In the genomic region with DNA sequence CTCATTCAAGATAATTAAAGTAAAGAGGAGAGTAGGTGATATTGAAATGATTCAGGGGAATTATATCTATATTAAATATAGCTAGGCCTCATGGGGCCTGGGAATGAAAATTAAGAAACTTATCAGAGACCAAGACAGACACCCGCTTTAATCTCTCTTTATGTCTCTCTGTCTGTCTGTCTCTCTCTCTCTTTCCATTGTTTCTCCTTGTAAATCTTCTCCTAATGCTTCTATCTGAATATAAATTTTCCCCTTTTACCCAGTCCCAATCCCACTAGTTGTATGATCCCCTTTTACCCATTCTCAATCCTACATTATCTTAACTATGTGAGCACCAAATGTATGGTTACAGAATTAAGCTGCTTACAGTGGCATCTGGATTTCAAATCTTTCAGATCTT, we compare ENCODE assay signal across 16 cellular contexts.
DNase-seq lines count a peak whose midpoint lies in the region; ATAC-seq and TF ChIP-seq lines count a peak whose summit lies in the region.
"Had no signal": no experiment of that assay in that cellular context is flagged by ENCODE, and none has a peak within 500 bp of the region (broad histone marks: within the 10 kb centered on the region; RNA-seq: fewer than 3 reads in every experiment).

No MANE protein-coding gene starts in this region.

- H2AFZ ChIP-seq in SK-N-SH (ENCODE audit: low read depth) (no peak overlapping the region), PC-3 (ENCODE audit: low read length) (no peak overlapping the region)

- WGBS in SK-N-SH (ENCODE audit: low lambda C conversion rate) = 90% methylated on average over 1 of the region's 1 CpG

- H4K20me1 ChIP-seq in SK-N-SH (ENCODE audit: insufficient read depth) = no peaks in the 10 kb centered on the region
- no peaks in the 10 kb centered on the region for H4K20me1 ChIP-seq in PC-3 (ENCODE audit: low read length)
- H4K20me1 ChIP-seq: BLaER1 treated with 17β-estradiol and CSF1 and Interleukin-3, amounts not matched to agents 10 nM and 100 nM had no signal

- H3K36me3 ChIP-seq in SK-N-SH (replicated peaks in 1 of 2; ENCODE audit: control insufficient read depth in 1 of 2, insufficient read depth in 2 of 2, low read length in 1 of 2) (peaks cover 16 to 53% of the 10 kb centered on the region in 2 experiments), PC-3 (ENCODE audit: low read depth, low read length) (no peaks in the 10 kb centered on the region)
- H3K36me3 ChIP-seq: BLaER1 treated with 17β-estradiol and CSF1 and Interleukin-3, amounts not matched to agents 10 nM and 100 nM had no signal

- intact Hi-C loops in PC-3 (cut with micrococcal nuclease) = no loop called here

- TF ChIP-seq RAD21 in SK-N-SH (IDR thresholded peaks at IDR 0.05; ENCODE audit: low read length) = no peak

- no peak overlapping the region for H3K4me3 ChIP-seq in SK-N-SH (ENCODE audit: low read depth in 2 of 2, low read length in 1 of 2)
- H3K4me3 ChIP-seq in PC-3 (ENCODE audit: low read length) = no peak overlapping the region
- H3K4me3 ChIP-seq: A549; BLaER1 treated with 17β-estradiol and CSF1 and Interleukin-3, amounts not matched to agents 10 nM and 100 nM had no signal

- POLR2A ChIA-PET in SK-N-SH (lab: Yijun Ruan, JAX) = interaction anchor here (0.7 kb wide), 1 partner anchor 68 kb away, joined by 3 read pairs; no protein-coding TSS in a partner anchor
- POLR2A ChIA-PET in PC-3 (lab: Charles Lee; ENCODE audit: unreplicated experiment) = interaction anchor here (0.6 kb wide), 2 partner anchors 45 to 618 kb away, joined by 3 to 6 read pairs; no protein-coding TSS in a partner anchor

- TF ChIP-seq CTCF in SK-N-SH (IDR thresholded peaks at IDR 0.05) (no peak), PC-3 (conservative IDR thresholded peaks at IDR 0.05; ENCODE audit: low read depth, low read length) (no peak)

- H3K4me2 ChIP-seq in SK-N-SH (no peak overlapping the region), PC-3 (ENCODE audit: low read length) (peak overlapping the region; percentile 12; the same call in 1 of the 2 replicates)
- H3K4me2 ChIP-seq: A549; BLaER1 treated with 17β-estradiol and CSF1 and Interleukin-3, amounts not matched to agents 10 nM and 100 nM had no signal

- ATAC-seq in SK-N-SH treated with all-trans-retinoic acid at 6 μM for 48 hours (no peak), PC-3 (no peak)
- ATAC-seq: A549; CD8-positive, alpha-beta T cell had no signal

- H3K4me1 ChIP-seq in SK-N-SH (ENCODE audit: control insufficient read depth in 1 of 2, insufficient read depth in 2 of 2, low read depth in 1 of 2, low read length in 1 of 2) = peaks cover 0 to 13% of the 10 kb centered on the region in 2 experiments; a peak in 2 of 4 replicates
- H3K4me1 ChIP-seq in PC-3 (ENCODE audit: insufficient read depth, low read length) = peaks cover 14% of the 10 kb centered on the region
- H3K4me1 ChIP-seq: A549; BLaER1 treated with 17β-estradiol and CSF1 and Interleukin-3, amounts not matched to agents 10 nM and 100 nM; Caco-2 had no signal

- CTCF ChIA-PET in SK-N-SH (lab: Yijun Ruan, JAX) (no interaction called here), PC-3 (lab: Charles Lee) (no interaction called here)

- peak overlapping the region in 1 of 2 experiments; percentile 73; a peak in 2 of 4 replicates for H3K27ac ChIP-seq in SK-N-SH (ENCODE audit: low read depth in 2 of 2, low read length in 1 of 2)
- peak overlapping the region; percentile 36 for H3K27ac ChIP-seq in PC-3 (ENCODE audit: low read length)
- H3K27ac ChIP-seq: 22Rv1; A549; BLaER1 treated with 17β-estradiol and CSF1 and Interleukin-3, amounts not matched to agents 10 nM and 100 nM; C4-2B had no signal

- no TSS peak for BruUV-seq in PC-3 (replicated peaks; lab: Mats Ljungman, UMichigan)

- H3K9ac ChIP-seq in SK-N-SH = no peak overlapping the region
- H3K9ac ChIP-seq in PC-3 (ENCODE audit: low read length) = no peak overlapping the region
- H3K9ac ChIP-seq: BLaER1 treated with 17β-estradiol and CSF1 and Interleukin-3, amounts not matched to agents 10 nM and 100 nM had no signal

- H3K79me2 ChIP-seq in SK-N-SH (ENCODE audit: insufficient read depth) = no peaks in the 10 kb centered on the region
- H3K79me2 ChIP-seq in PC-3 (ENCODE audit: low read length) = no peaks in the 10 kb centered on the region

- peaks cover 4% of the 10 kb centered on the region for H3K9me3 ChIP-seq in SK-N-SH
- H3K9me3 ChIP-seq in PC-3 (ENCODE audit: low read length) = no peaks in the 10 kb centered on the region
- H3K9me3 ChIP-seq: A549; BLaER1 treated with 17β-estradiol and CSF1 and Interleukin-3, amounts not matched to agents 10 nM and 100 nM; Caco-2 had no signal

- H3K27me3 ChIP-seq in SK-N-SH (ENCODE audit: insufficient read depth) (no peaks in the 10 kb centered on the region), PC-3 (ENCODE audit: low read length) (no peaks in the 10 kb centered on the region)
- H3K27me3 ChIP-seq: BLaER1 treated with 17β-estradiol and CSF1 and Interleukin-3, amounts not matched to agents 10 nM and 100 nM had no signal

- DNase-seq in SK-N-SH = no peak
- no peak for DNase-seq in PC-3
- DNase-seq in activated gamma-delta T cell treated with Interleukin-2 at 50 U/mL for 16 hours = no peak
- DNase-seq in cortex of kidney (lab: John Stamatoyannopoulos, UW) = no peak
- DNase-seq: AML-193; Caco-2; Calu3; CD4-positive, alpha-beta T cell; CD8-positive, alpha-beta T cell; DMS79 treated with DMSO at 0.1 percent for 48 hours; GF-D8 had no signal

- no peak for TF ChIP-seq EP300 in SK-N-SH (IDR thresholded peaks at IDR 0.05; ENCODE audit: borderline replicate concordance in 1 of 2, low read depth in 1 of 2, low read length in 1 of 2)

- H3K9me2 ChIP-seq in SK-N-SH (no peaks in the 10 kb centered on the region), PC-3 (replicated peaks; ENCODE audit: low read length) (no peaks in the 10 kb centered on the region)

- no peaks in the 10 kb centered on the region for H3F3A ChIP-seq in SK-N-SH (replicated peaks; ENCODE audit: insufficient read depth)
- no peaks in the 10 kb centered on the region for H3F3A ChIP-seq in PC-3 (ENCODE audit: low read length, unreplicated experiment)

TF ChIP-seq in SK-N-SH treated with all-trans-retinoic acid at 6 μM for 48 hours, 23 proteins besides CTCF, POLR2A, EP300 and RAD21 (continues in another document):
- TF ChIP-seq OSR1 (CRISPR knock-in tag; IDR thresholded peaks at IDR 0.05) (no peak), SNAI2 (CRISPR knock-in tag; IDR thresholded peaks at IDR 0.05) (no peak), PPARA (CRISPR knock-in tag; IDR thresholded peaks at IDR 0.05; ENCODE audit: borderline replicate concordance) (no peak; the same call in 1 of the 2 replicates), ZNF8 (CRISPR knock-in tag; IDR thresholded peaks at IDR 0.05) (no peak)
- TF ChIP-seq, protein P1, sequence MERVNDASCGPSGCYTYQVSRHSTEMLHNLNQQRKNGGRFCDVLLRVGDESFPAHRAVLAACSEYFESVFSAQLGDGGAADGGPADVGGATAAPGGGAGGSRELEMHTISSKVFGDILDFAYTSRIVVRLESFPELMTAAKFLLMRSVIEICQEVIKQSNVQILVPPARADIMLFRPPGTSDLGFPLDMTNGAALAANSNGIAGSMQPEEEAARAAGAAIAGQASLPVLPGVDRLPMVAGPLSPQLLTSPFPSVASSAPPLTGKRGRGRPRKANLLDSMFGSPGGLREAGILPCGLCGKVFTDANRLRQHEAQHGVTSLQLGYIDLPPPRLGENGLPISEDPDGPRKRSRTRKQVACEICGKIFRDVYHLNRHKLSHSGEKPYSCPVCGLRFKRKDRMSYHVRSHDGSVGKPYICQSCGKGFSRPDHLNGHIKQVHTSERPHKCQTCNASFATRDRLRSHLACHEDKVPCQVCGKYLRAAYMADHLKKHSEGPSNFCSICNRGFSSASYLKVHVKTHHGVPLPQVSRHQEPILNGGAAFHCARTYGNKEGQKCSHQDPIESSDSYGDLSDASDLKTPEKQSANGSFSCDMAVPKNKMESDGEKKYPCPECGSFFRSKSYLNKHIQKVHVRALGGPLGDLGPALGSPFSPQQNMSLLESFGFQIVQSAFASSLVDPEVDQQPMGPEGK (CRISPR knock-in tag; IDR thresholded peaks at IDR 0.05; ENCODE audit: borderline replicate concordance) = 0 out of 2 replicates have a peak, but pooled peaks have one; percentile 34

TF ChIP-seq in SK-N-SH, 30 proteins besides CTCF, POLR2A, EP300 and RAD21 (continues in another document):
- TF ChIP-seq, protein P2, sequence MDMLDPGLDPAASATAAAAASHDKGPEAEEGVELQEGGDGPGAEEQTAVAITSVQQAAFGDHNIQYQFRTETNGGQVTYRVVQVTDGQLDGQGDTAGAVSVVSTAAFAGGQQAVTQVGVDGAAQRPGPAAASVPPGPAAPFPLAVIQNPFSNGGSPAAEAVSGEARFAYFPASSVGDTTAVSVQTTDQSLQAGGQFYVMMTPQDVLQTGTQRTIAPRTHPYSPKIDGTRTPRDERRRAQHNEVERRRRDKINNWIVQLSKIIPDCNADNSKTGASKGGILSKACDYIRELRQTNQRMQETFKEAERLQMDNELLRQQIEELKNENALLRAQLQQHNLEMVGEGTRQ (IDR thresholded peaks at IDR 0.05; ENCODE audit: borderline replicate concordance, low read depth, low read length) = no peak
- TF ChIP-seq SIN3A (IDR thresholded peaks at IDR 0.05; ENCODE audit: borderline replicate concordance, low read depth, low read length) = no peak
- TF ChIP-seq, protein P3, sequence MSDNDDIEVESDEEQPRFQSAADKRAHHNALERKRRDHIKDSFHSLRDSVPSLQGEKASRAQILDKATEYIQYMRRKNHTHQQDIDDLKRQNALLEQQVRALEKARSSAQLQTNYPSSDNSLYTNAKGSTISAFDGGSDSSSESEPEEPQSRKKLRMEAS (IDR thresholded peaks at IDR 0.05; ENCODE audit: low read depth) = no peak
- TF ChIP-seq, protein P4, sequence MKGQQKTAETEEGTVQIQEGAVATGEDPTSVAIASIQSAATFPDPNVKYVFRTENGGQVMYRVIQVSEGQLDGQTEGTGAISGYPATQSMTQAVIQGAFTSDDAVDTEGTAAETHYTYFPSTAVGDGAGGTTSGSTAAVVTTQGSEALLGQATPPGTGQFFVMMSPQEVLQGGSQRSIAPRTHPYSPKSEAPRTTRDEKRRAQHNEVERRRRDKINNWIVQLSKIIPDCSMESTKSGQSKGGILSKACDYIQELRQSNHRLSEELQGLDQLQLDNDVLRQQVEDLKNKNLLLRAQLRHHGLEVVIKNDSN (IDR thresholded peaks at IDR 0.05; ENCODE audit: borderline replicate concordance, low read depth) = no peak
- no peak for TF ChIP-seq YY1 (IDR thresholded peaks at IDR 0.05; ENCODE audit: low read depth)
- no peak for TF ChIP-seq MEF2A (IDR thresholded peaks at IDR 0.05; ENCODE audit: borderline replicate concordance, low read depth)
- TF ChIP-seq NFIC (IDR thresholded peaks at IDR 0.05; ENCODE audit: borderline replicate concordance) = no peak
- TF ChIP-seq TAF1 (IDR thresholded peaks at IDR 0.05; ENCODE audit: borderline replicate concordance, low read depth, low read length) = no peak
